ENCODE assay signal across 32 cellular contexts in the genomic region with DNA sequence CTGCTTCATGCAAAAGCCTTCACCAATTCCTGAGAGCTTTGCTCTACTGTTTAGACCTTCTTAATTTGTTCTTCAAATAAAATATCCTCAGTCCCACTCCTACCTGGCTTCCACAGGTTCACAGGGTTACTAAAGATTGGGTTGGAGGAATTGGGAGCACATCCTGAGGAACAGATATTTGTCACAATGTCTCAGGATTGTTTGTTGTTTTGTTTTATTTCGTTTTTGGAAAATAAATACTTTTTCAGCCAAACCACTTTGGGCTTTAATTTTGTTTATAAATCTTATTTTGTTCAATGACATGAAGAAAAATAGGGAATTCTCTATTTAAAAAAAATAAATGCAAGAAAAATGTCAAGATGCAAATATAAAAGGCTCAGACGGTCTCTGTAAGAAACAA.
"Had no signal": no experiment of that assay in that cellular context is flagged by ENCODE, and none has a peak within 500 bp of the region (broad histone marks: within the 10 kb centered on the region; RNA-seq: fewer than 3 reads in every experiment).

No MANE protein-coding gene starts in this region.

- H3K27me3 ChIP-seq: adrenal gland, ascending aorta, body of pancreas, brain microvascular endothelial cell, cardiac muscle cell had no signal

- DNase-seq: activated effector memory CD4-positive, alpha-beta T cell treated with anti-CD3 and anti-CD28 coated beads, Interleukin-2, amount 50 U/mL, for 16 hours; activated effector memory CD4-positive, alpha-beta T cell treated with Interleukin-2 at 50 U/mL for 16 hours; activated gamma-delta T cell; activated gamma-delta T cell treated with Interleukin-2 at 50 U/mL for 16 hours; activated naive CD4-positive, alpha-beta T cell; activated naive CD4-positive, alpha-beta T cell treated with anti-CD3 and anti-CD28 coated beads for 36 hours; activated naive CD4-positive, alpha-beta T cell treated with anti-CD3 and anti-CD28 coated beads, Interleukin-2, amount 10 ng/mL, durations not matched to agents 7 days and 5 days; activated naive CD4-positive, alpha-beta T cell treated with anti-CD3 and anti-CD28 coated beads, Interleukin-2, amount 50 U/mL, for 16 hours; activated naive CD4-positive, alpha-beta T cell treated with Interleukin-2 at 50 U/mL for 16 hours; activated naive CD8-positive, alpha-beta T cell treated with anti-CD3 and anti-CD28 coated beads for 36 hours; activated naive CD8-positive, alpha-beta T cell treated with anti-CD3 and anti-CD28 coated beads, Interleukin-2, amount 10 ng/mL, durations not matched to agents 7 days and 5 days; activated naive CD8-positive, alpha-beta T cell treated with anti-CD3 and anti-CD28 coated beads, Interleukin-2, amount 50 U/mL, for 24 hours; activated T-cell treated with anti-CD3 and anti-CD28 coated beads, Interleukin-2, amount 50 U/mL, for 4 hours; activated T-cell treated with anti-CD3 and anti-CD28 coated beads, Interleukin-2, amount 50 U/mL, for 48 hours; activated T-cell treated with anti-CD3 and anti-CD28 coated beads, Interleukin-2, amount 50 U/mL, for 72 hours; adrenal gland; amniotic stem cell; amygdala; anterior cingulate cortex; aorta; body of pancreas; brain microvascular endothelial cell; caudate nucleus; central memory CD4-positive, alpha-beta T cell; cerebellar nuclear complex had no signal

- H3K4me3 ChIP-seq: adrenal gland, ascending aorta, body of pancreas, breast epithelium, cardiac muscle cell had no signal

- H3K4me1 ChIP-seq: adrenal gland, ascending aorta, body of pancreas, breast epithelium had no signal

- FAIRE-seq: astrocyte, bronchial epithelial cell had no signal

- H3K36me3 ChIP-seq: adrenal gland, ascending aorta, brain microvascular endothelial cell, breast epithelium, cardiac muscle cell had no signal

- H3K27ac ChIP-seq: adrenal gland, ascending aorta, body of pancreas, brain microvascular endothelial cell, breast epithelium, cardiac muscle cell had no signal

- H3K9me3 ChIP-seq: adrenal gland, ascending aorta, body of pancreas, breast epithelium had no signal

- ATAC-seq: activated naive CD4-positive, alpha-beta T cell treated with anti-CD3 and anti-CD28 coated beads, Interleukin-2, amount 50 U/mL, for 72 hours; activated naive CD8-positive, alpha-beta T cell treated with anti-CD3 and anti-CD28 coated beads, Interleukin-2, amount 50 U/mL, for 24 hours; activated T-cell treated with anti-CD3 and anti-CD28 coated beads, Interleukin-2, amount 50 U/mL, for 4 hours; activated T-cell treated with anti-CD3 and anti-CD28 coated beads, Interleukin-2, amount 50 U/mL, for 72 hours; activated T-helper 17 cell treated with anti-CD3 and anti-CD28 coated beads, Interleukin-2, amount 50 U/mL, for 72 hours; body of pancreas had no signal
